In genomic region chr16:81405702-81406113, GRCh38 we compare ENCODE assay signal across 11 cellular contexts. TPM values are rescaled to one million over a fixed set of nuclear protein-coding genes. Genes with fewer than 3 reads are reported as not detected.
DNase-seq lines count a peak whose midpoint lies in the region; ATAC-seq, FAIRE-seq and TF ChIP-seq lines count a peak whose summit lies in the region.
"Had no signal": no experiment of that assay in that cellular context is flagged by ENCODE, and none has a peak within 500 bp of the region (broad histone marks: within the 10 kb centered on the region; RNA-seq: fewer than 3 reads in every experiment).

No MANE protein-coding gene starts in this region.

- ATAC-seq in HepG2 (peak; percentile 85), GM21367 (IDR thresholded peaks at IDR 0.05; ENCODE audit: unreplicated experiment) (no peak)

- H3K27ac ChIP-seq in HUES48 (ENCODE audit: low read depth, low read length) (peak overlapping the region; percentile 33), mammary epithelial cell (ENCODE audit: insufficient read depth, low read depth, low read length) (peak overlapping the region; percentile 99), HepG2 (ENCODE audit: extremely low read length, insufficient read depth, low read length) (no peak overlapping the region), esophagus muscularis mucosa (replicated peaks in 1 of 4) (no peak overlapping the region)

- TF ChIP-seq EP300 in HepG2 (IDR thresholded peaks at IDR 0.05; ENCODE audit: low read depth in 2 of 2, low read length in 2 of 2) (peak; percentile 42 to 61; a peak in 2 of 4 replicates), HepG2 (CRISPR knock-in tag; IDR thresholded peaks at IDR 0.05; ENCODE audit: borderline replicate concordance) (no peak), esophagus muscularis mucosa (IDR thresholded peaks at IDR 0.05) (no peak)

- H3K36me3 ChIP-seq in HUES48 (ENCODE audit: control insufficient read depth, insufficient read depth, low read length): no peaks in the 10 kb centered on the region
- no peaks in the 10 kb centered on the region for H3K36me3 ChIP-seq in mammary epithelial cell (ENCODE audit: insufficient read depth, low read length)
- no peaks in the 10 kb centered on the region for H3K36me3 ChIP-seq in HepG2 (replicated peaks in 1 of 2; ENCODE audit: control insufficient read depth in 1 of 2, insufficient read depth in 2 of 2, low read length in 2 of 2)
- H3K36me3 ChIP-seq in esophagus muscularis mucosa: no peaks in the 10 kb centered on the region

- in situ Hi-C loops in mammary epithelial cell (cut with MboI; ENCODE audit: low sequenced_read_pairs in 2 of 2): loop anchor here in 1 of 2 donors (10.0 kb wide), 2 partner anchors 219 to 289 kb away; no protein-coding TSS in a partner anchor
- in situ Hi-C loops in HepG2 (cut with HindIII; ENCODE audit: extremely low pct_ligation_motif_present, low pct_unique_long_range_greater_than_20kb): no loop called here

- FAIRE-seq in HepG2 (lab: Jason Lieb, UNC): peak; percentile 91
- FAIRE-seq: endometrium had no signal

- CTCF ChIA-PET in mammary epithelial cell (lab: Charles Lee; ENCODE audit: low non-redundant PET): no interaction called here
- CTCF ChIA-PET in HepG2 (lab: Yijun Ruan, JAX; ENCODE audit: low intra/inter-chr PET ratio, low total read pairs): interaction anchor here (0.8 to 4.0 kb wide), 2 partner anchors 292 to 317 kb away, joined by 3 to 25 read pairs; no protein-coding TSS in a partner anchor

- TF ChIP-seq RAD21 in HepG2 (CRISPR knock-in tag; IDR thresholded peaks at IDR 0.05): peak; percentile 47

- H3K4me2 ChIP-seq in mammary epithelial cell (ENCODE audit: insufficient read depth, low read depth, low read length) (peak overlapping the region; percentile 40), HepG2 (ENCODE audit: low read depth, low read length) (peak overlapping the region; percentile 84)

- WGBS in mammary epithelial cell (ENCODE audit: low coverage, missing lambda C conversion rate): 2% methylated on average over 9 of the region's 11 CpGs
- under 1% methylated on average over 11 of the region's 11 CpGs for WGBS in HepG2 (ENCODE audit: low lambda C conversion rate)
- 78% methylated on average over 9 of the region's 11 CpGs for WGBS in esophagus muscularis mucosa

- H2AFZ ChIP-seq in mammary epithelial cell (ENCODE audit: low read depth, low read length) (peak overlapping the region; percentile 28), HepG2 (ENCODE audit: low read length) (no peak overlapping the region)

- peak in 1 of 2 experiments; percentile 39; a peak in 1 of 4 replicates for TF ChIP-seq POLR2A in HepG2 (IDR thresholded peaks at IDR 0.05; ENCODE audit: insufficient read depth in 1 of 2, low read depth in 2 of 2, low read length in 2 of 2)
- no peak for TF ChIP-seq POLR2A in esophagus muscularis mucosa (IDR thresholded peaks at IDR 0.05; ENCODE audit: low read depth)

- H3K4me3 ChIP-seq in HUES48 (ENCODE audit: low read depth, low read length) (no peak overlapping the region), mammary epithelial cell (replicated peaks in 1 of 3; ENCODE audit: insufficient read depth in 1 of 3, low read depth in 2 of 3, low read length in 3 of 3) (no peak overlapping the region), HepG2 (replicated peaks in 1 of 3; ENCODE audit: insufficient read depth in 1 of 3, low read depth in 2 of 3, low read length in 3 of 3) (peak overlapping the region in 2 of 3 experiments; percentile 39 to 57; a peak in 3 of 6 replicates), esophagus muscularis mucosa (no peak overlapping the region)

- H4K20me1 ChIP-seq in mammary epithelial cell (ENCODE audit: insufficient read depth, low read length) (no peaks in the 10 kb centered on the region), HepG2 (ENCODE audit: insufficient read depth, low read length) (no peaks in the 10 kb centered on the region)

- intact Hi-C loops in mammary epithelial cell (cut with micrococcal nuclease): loop anchor here (1.0 to 2.0 kb wide), 5 partner anchors 41 to 215 kb away; no protein-coding TSS in a partner anchor
- intact Hi-C loops in HepG2 (cut with micrococcal nuclease; ENCODE audit: unreplicated experiment): loop anchor here (2.0 kb wide), 1 partner anchor 25 kb away; no protein-coding TSS in a partner anchor
- intact Hi-C loops in esophagus muscularis mucosa (cut with DNase I): loop anchor here (10.0 kb wide), 1 partner anchor 219 kb away; no protein-coding TSS in a partner anchor

- H3K79me2 ChIP-seq in mammary epithelial cell (ENCODE audit: insufficient read depth, low read length) (peaks cover 4% of the 10 kb centered on the region), HepG2 (ENCODE audit: insufficient read depth, low read length) (no peaks in the 10 kb centered on the region)

- H3K9me3 ChIP-seq in HUES48 (ENCODE audit: control insufficient read depth, insufficient read depth, low read length) (no peaks in the 10 kb centered on the region), mammary epithelial cell (replicated peaks; ENCODE audit: insufficient read depth, low read length) (no peaks in the 10 kb centered on the region), HepG2 (ENCODE audit: low read length) (no peaks in the 10 kb centered on the region), esophagus muscularis mucosa (no peaks in the 10 kb centered on the region)

- POLR2A ChIA-PET in HepG2 (lab: Yijun Ruan, JAX): interaction anchor here (0.6 to 1.2 kb wide), 5 partner anchors 11 to 144 kb away, joined by 3 to 7 read pairs (median 4); no protein-coding TSS in a partner anchor

- DNase-seq in AG08395 (ENCODE audit: low spot score) (peak; percentile 86), mammary epithelial cell (peak; percentile 98), HepG2 (ENCODE audit: low spot score) (peak; percentile 91), NCI-H524 treated with DMSO at 0.1 percent for 48 hours (lab: John Stamatoyannopoulos, UW) (no peak), esophagus muscularis mucosa (ENCODE audit: extremely low spot score) (no peak)
- DNase-seq in activated CD4-positive, CD25-positive, alpha-beta regulatory T cell (lab: John Stamatoyannopoulos, UW): no peak
- DNase-seq: DMS79 treated with DMSO at 0.1 percent for 48 hours, retina had no signal

- no TSS peak for BruUV-seq in mammary epithelial cell (replicated peaks; lab: Mats Ljungman, UMichigan)
- BruUV-seq in HepG2 (replicated peaks; lab: Mats Ljungman, UMichigan): no TSS peak

- TF ChIP-seq CTCF in mammary epithelial cell (conservative IDR thresholded peaks at IDR 0.05 in 1 of 2, IDR thresholded peaks at IDR 0.05 in 1 of 2; ENCODE audit: extremely low read depth in 1 of 2, insufficient read depth in 1 of 2, low read depth in 1 of 2, low read length in 2 of 2): peak; percentile 15 to 39
- TF ChIP-seq CTCF in HepG2 (CRISPR knock-in tag; IDR thresholded peaks at IDR 0.05): peak; percentile 60
- TF ChIP-seq CTCF in esophagus muscularis mucosa (IDR thresholded peaks at IDR 0.05): no peak

- H3K4me1 ChIP-seq in HUES48 (ENCODE audit: control insufficient read depth, insufficient read depth, low read length): peaks cover 6% of the 10 kb centered on the region; the same call in 1 of the 2 replicates
- H3K4me1 ChIP-seq in mammary epithelial cell (ENCODE audit: insufficient read depth, low read length): peaks cover 36% of the 10 kb centered on the region
- peaks cover 33% of the 10 kb centered on the region for H3K4me1 ChIP-seq in HepG2 (ENCODE audit: insufficient read depth, low read length)
- peaks cover 9 to 19% (median 14%) of the 10 kb centered on the region in 4 donors for H3K4me1 ChIP-seq in esophagus muscularis mucosa

- dilution Hi-C loops in mammary epithelial cell (cut with HindIII; ENCODE audit: low sequenced_read_pairs): no loop called here

- H3K27me3 ChIP-seq in HUES48 (ENCODE audit: control insufficient read depth, insufficient read depth, low read length) (peaks cover 4% of the 10 kb centered on the region; the same call in 1 of the 2 replicates), mammary epithelial cell (ENCODE audit: insufficient read depth, low read length) (no peaks in the 10 kb centered on the region), HepG2 (ENCODE audit: control insufficient read depth in 1 of 2, insufficient read depth in 2 of 2, low read length in 2 of 2) (peaks cover 2 to 4% of the 10 kb centered on the region in 2 experiments; a peak in 3 of 5 replicates), esophagus muscularis mucosa (peaks cover 0 to 14% (median 0%) of the 10 kb centered on the region in 4 donors)

- H3K9ac ChIP-seq in HUES48 (ENCODE audit: low read depth, low read length): no peak overlapping the region
- H3K9ac ChIP-seq in mammary epithelial cell (ENCODE audit: insufficient read depth, low read length): peak overlapping the region; percentile 71
- H3K9ac ChIP-seq in HepG2 (ENCODE audit: insufficient read depth, low read depth, low read length): no peak overlapping the region

TF ChIP-seq in HepG2, 621 proteins besides CTCF, POLR2A, EP300 and RAD21 (continues in another document):
- TF ChIP-seq ZNF782 (CRISPR knock-in tag; IDR thresholded peaks at IDR 0.05; ENCODE audit: borderline replicate concordance) (no peak), ZNF460 (CRISPR knock-in tag; IDR thresholded peaks at IDR 0.05; ENCODE audit: borderline replicate concordance) (no peak)

RNA-seq across cellular contexts. Expression of gene CMIP, which starts 38.9 kb away (rescaled TPM):
- 10 to 100 TPM; 44.5 to 98.5 TPM for total RNA-seq in mammary epithelial cell
- 15.7 TPM for polyA plus RNA-seq in mammary epithelial cell
- 61.9 TPM for polyA minus RNA-seq in mammary epithelial cell
- 10.9 and 21.7 TPM in 2 replicates for total RNA-seq in HepG2 (2016; rRNA removed; fragmentation: Illumina TruSeq; extraction: Trizol)
- total RNA-seq in HepG2 (2016; cell fraction: cytosol; rRNA removed; fragmentation: Illumina TruSeq; extraction: Trizol; ENCODE audit: low read depth): 3.5 and 4.6 TPM in 2 replicates
- total RNA-seq in HepG2 (2016; cell fraction: insoluble cytoplasmic fraction; rRNA removed; fragmentation: Illumina TruSeq; extraction: Trizol): 11.5 and 15.7 TPM in 2 replicates
- 13.0 and 15.9 TPM in 2 replicates for total RNA-seq in HepG2 (2016; cell fraction: membrane; rRNA removed; fragmentation: Illumina TruSeq; extraction: Trizol)
- total RNA-seq in HepG2 (2016; cell fraction: nucleus; rRNA removed; fragmentation: Illumina TruSeq; extraction: Trizol): 23.3 and 29.3 TPM in 2 replicates
- polyA plus RNA-seq in HepG2 (2011; rRNA removed): 18.1 and 22.0 TPM in 2 replicates
- polyA plus RNA-seq in HepG2 (2011; cell fraction: cytosol; rRNA removed): 17.3 and 20.7 TPM in 2 replicates
- polyA plus RNA-seq in HepG2 (2011; cell fraction: nucleus; rRNA removed): 77.4 and 83.2 TPM in 2 replicates
- polyA plus RNA-seq in HepG2 (2012): 74.4 and 83.5 TPM in 2 replicates
- 3.4 and 3.8 TPM in 2 replicates for polyA plus RNA-seq in HepG2 (2016; cell fraction: cytosol; fragmentation: Illumina TruSeq; extraction: Trizol; ENCODE audit: low read depth)
- 29.7 and 48.6 TPM in 2 replicates for polyA plus RNA-seq in HepG2 (2016; cell fraction: insoluble cytoplasmic fraction; fragmentation: Illumina TruSeq; extraction: Trizol; ENCODE audit: low read depth)
- 14.8 and 16.9 TPM in 2 replicates for polyA plus RNA-seq in HepG2 (2016; cell fraction: membrane; fragmentation: Illumina TruSeq; extraction: Trizol; ENCODE audit: low read depth)
- 51.1 and 51.2 TPM in 2 replicates for polyA plus RNA-seq in HepG2 (2016; cell fraction: nucleus; fragmentation: Illumina TruSeq; extraction: Trizol; ENCODE audit: insufficient read depth, low read depth)
- polyA minus RNA-seq in HepG2 (2011; rRNA and poly(A)+ RNA removed; ENCODE audit: low replicate concordance): 16.6 and 71.5 TPM in 2 replicates
- polyA minus RNA-seq in HepG2 (2011; cell fraction: cytosol; rRNA and poly(A)+ RNA removed): 60.8 and 68.8 TPM in 2 replicates
- polyA minus RNA-seq in HepG2 (2011; cell fraction: nucleus; rRNA and poly(A)+ RNA removed): 61.9 and 63.1 TPM in 2 replicates
- 10 to 100 TPM; 14.5 to 24.6 (median 21.0) TPM for total RNA-seq in esophagus muscularis mucosa

Comparison
In these comparisons a context has a peak if more than half of its experiments do, and no peak if none do; other contexts are left out.
1. DNase-seq: peak in AG08395 (single experiment), mammary epithelial cell (single experiment) and HepG2 (single experiment); none in NCI-H524 treated with DMSO at 0.1 percent for 48 hours (single experiment), activated CD4-positive, CD25-positive, alpha-beta regulatory T cell (0 of 4) and esophagus muscularis mucosa (single experiment).
2. H3K27ac ChIP-seq: peak in HUES48 (single experiment) and mammary epithelial cell (single experiment); none in HepG2 (single experiment) and esophagus muscularis mucosa (0 of 4).
3. H3K4me3 ChIP-seq: peak in HepG2 (2 of 3); none in HUES48 (single experiment), mammary epithelial cell (0 of 3) and esophagus muscularis mucosa (0 of 4).
4. CTCF ChIP-seq: peak in mammary epithelial cell (2 of 2) and HepG2 (single experiment); none in esophagus muscularis mucosa (0 of 3).